In genomic region chr15:42796955-42797779, GRCh38 we compare ENCODE assay signal across 17 cellular contexts.
DNase-seq lines count a peak whose midpoint lies in the region; ATAC-seq, FAIRE-seq and TF ChIP-seq lines count a peak whose summit lies in the region.
"Had no signal": no experiment of that assay in that cellular context is flagged by ENCODE, and none has a peak within 500 bp of the region (broad histone marks: within the 10 kb centered on the region; RNA-seq: fewer than 3 reads in every experiment).

No MANE protein-coding gene starts in this region.

- no peaks in the 10 kb centered on the region for H3F3A ChIP-seq in GM23338 (replicated peaks; ENCODE audit: low read depth)

- no peak overlapping the region for H3K27ac ChIP-seq in GM23338 (ENCODE audit: low read depth)
- H3K27ac ChIP-seq: BLaER1 treated with 17β-estradiol and CSF1 and Interleukin-3, amounts not matched to agents 10 nM and 100 nM; PC-9 had no signal

- H3K4me3 Mint-ChIP-seq in GM23338 = no peak overlapping the region
- H3K4me3 Mint-ChIP-seq in activated T-helper 2 cell treated with anti-CD3 and anti-CD28 coated beads, Interferon-gamma antibody, Interleukin-2, Interleukin-4, amounts not matched to agents 10 μg/mL and 5 μg/mL and 100 μg/mL, durations not matched to agents 14 hours and 24 hours and 36 hours (ENCODE audit: low read depth) = no peak overlapping the region
- no peak overlapping the region for H3K4me3 Mint-ChIP-seq in immature natural killer cell
- no peak overlapping the region for H3K4me3 Mint-ChIP-seq in activated CD4-positive, alpha-beta T cell treated with anti-CD3 and anti-CD28 coated beads, Interleukin-2, amount 10 ng/mL, durations not matched to agents 7 days and 5 days

- no peak overlapping the region for H2AFZ ChIP-seq in GM23338
- H2AFZ ChIP-seq: PC-9 had no signal

- DNase-seq in GM23338 (ENCODE audit: low spot score) = peak; percentile 28
- DNase-seq in fibroblast of the aortic adventitia (ENCODE audit: low read depth) = peak; percentile 49
- DNase-seq in mesenteric fat pad (ENCODE audit: low spot score) = no peak
- no peak for DNase-seq in activated T-helper 2 cell treated with anti-CD3 and anti-CD28 coated beads, Interferon-gamma antibody, Interleukin-2, Interleukin-4, amounts not matched to agents 10 μg/mL and 5 μg/mL and 100 μg/mL, durations not matched to agents 14 hours and 24 hours and 36 hours (ENCODE audit: low spot score)
- DNase-seq in immature natural killer cell = no peak
- DNase-seq in activated CD4-positive, alpha-beta T cell treated with anti-CD3 and anti-CD28 coated beads, Interleukin-2, amount 10 ng/mL, durations not matched to agents 7 days and 5 days = no peak
- DNase-seq: amygdala; effector CD4-positive, alpha-beta T cell; Karpas-422; PC-9; retina; stimulated activated CD4-positive, alpha-beta T cell treated with anti-CD3 and anti-CD28 coated beads, Interleukin-2, amount 100 ng/mL, for 48 hours; T-helper 1 cell had no signal

- no peaks in the 10 kb centered on the region for H3K4me1 ChIP-seq in GM23338 (ENCODE audit: insufficient read depth)

- H3K27me3 ChIP-seq in GM23338 (ENCODE audit: insufficient read depth) = no peaks in the 10 kb centered on the region
- H3K27me3 ChIP-seq: BLaER1 treated with 17β-estradiol and CSF1 and Interleukin-3, amounts not matched to agents 10 nM and 100 nM had no signal

- peak; percentile 72 for FAIRE-seq in A204.1 (lab: Jason Lieb, UNC)
- FAIRE-seq: GM19239 had no signal

- H3K4me2 ChIP-seq in GM23338 = no peak overlapping the region
- H3K4me2 ChIP-seq: BLaER1 treated with 17β-estradiol and CSF1 and Interleukin-3, amounts not matched to agents 10 nM and 100 nM; PC-9 had no signal

- no peaks in the 10 kb centered on the region for H3K9me2 ChIP-seq in GM23338 (ENCODE audit: insufficient read depth)

- H3K27me3 Mint-ChIP-seq in GM23338 (ENCODE audit: insufficient read depth, low read depth, poor library complexity) (peaks cover 4% of the 10 kb centered on the region), immature natural killer cell (ENCODE audit: low read depth in 3 of 3) (no peaks in the 10 kb centered on the region)
- no peaks in the 10 kb centered on the region for H3K27me3 Mint-ChIP-seq in activated T-helper 2 cell treated with anti-CD3 and anti-CD28 coated beads, Interferon-gamma antibody, Interleukin-2, Interleukin-4, amounts not matched to agents 10 μg/mL and 5 μg/mL and 100 μg/mL, durations not matched to agents 14 hours and 24 hours and 36 hours (ENCODE audit: low read depth)
- no peaks in the 10 kb centered on the region for H3K27me3 Mint-ChIP-seq in activated CD4-positive, alpha-beta T cell treated with anti-CD3 and anti-CD28 coated beads, Interleukin-2, amount 10 ng/mL, durations not matched to agents 7 days and 5 days

- H3K9me3 Mint-ChIP-seq in GM23338 (no peaks in the 10 kb centered on the region), immature natural killer cell (no peaks in the 10 kb centered on the region)
- no peaks in the 10 kb centered on the region for H3K9me3 Mint-ChIP-seq in activated T-helper 2 cell treated with anti-CD3 and anti-CD28 coated beads, Interferon-gamma antibody, Interleukin-2, Interleukin-4, amounts not matched to agents 10 μg/mL and 5 μg/mL and 100 μg/mL, durations not matched to agents 14 hours and 24 hours and 36 hours
- H3K9me3 Mint-ChIP-seq in activated CD4-positive, alpha-beta T cell treated with anti-CD3 and anti-CD28 coated beads, Interleukin-2, amount 10 ng/mL, durations not matched to agents 7 days and 5 days = no peaks in the 10 kb centered on the region

- no peak overlapping the region for H3K27ac Mint-ChIP-seq in GM23338
- H3K27ac Mint-ChIP-seq in activated T-helper 2 cell treated with anti-CD3 and anti-CD28 coated beads, Interferon-gamma antibody, Interleukin-2, Interleukin-4, amounts not matched to agents 10 μg/mL and 5 μg/mL and 100 μg/mL, durations not matched to agents 14 hours and 24 hours and 36 hours = no peak overlapping the region
- H3K27ac Mint-ChIP-seq in immature natural killer cell = peak overlapping the region in 1 of 6 donors; percentile 6
- no peak overlapping the region for H3K27ac Mint-ChIP-seq in activated CD4-positive, alpha-beta T cell treated with anti-CD3 and anti-CD28 coated beads, Interleukin-2, amount 10 ng/mL, durations not matched to agents 7 days and 5 days

- H3K36me3 ChIP-seq in GM23338 (ENCODE audit: insufficient read depth) = no peaks in the 10 kb centered on the region; the same call in 1 of the 2 replicates

- H3K4me1 Mint-ChIP-seq in GM23338 = peaks cover 3% of the 10 kb centered on the region; the same call in 2 of the 3 replicates
- H3K4me1 Mint-ChIP-seq in activated T-helper 2 cell treated with anti-CD3 and anti-CD28 coated beads, Interferon-gamma antibody, Interleukin-2, Interleukin-4, amounts not matched to agents 10 μg/mL and 5 μg/mL and 100 μg/mL, durations not matched to agents 14 hours and 24 hours and 36 hours (ENCODE audit: low read depth) = peaks cover 15% of the 10 kb centered on the region
- H3K4me1 Mint-ChIP-seq in immature natural killer cell = peaks cover 14 to 18% of the 10 kb centered on the region in 2 donors
- peaks cover 16% of the 10 kb centered on the region for H3K4me1 Mint-ChIP-seq in activated CD4-positive, alpha-beta T cell treated with anti-CD3 and anti-CD28 coated beads, Interleukin-2, amount 10 ng/mL, durations not matched to agents 7 days and 5 days

- POLR2A ChIA-PET in activated CD4-positive, alpha-beta T cell treated with anti-CD3 and anti-CD28 coated beads, Interleukin-2, amount 10 ng/mL, durations not matched to agents 7 days and 5 days (lab: Charles Lee) = no interaction called here

- peaks cover 4% of the 10 kb centered on the region; the same call in 1 of the 2 replicates for H4K20me1 ChIP-seq in GM23338 (replicated peaks; ENCODE audit: insufficient read depth)

- CTCF ChIA-PET in activated CD4-positive, alpha-beta T cell treated with anti-CD3 and anti-CD28 coated beads, Interleukin-2, amount 10 ng/mL, durations not matched to agents 7 days and 5 days (lab: Charles Lee) = no interaction called here

- ATAC-seq in GM23338 (no peak; the same call in 2 of the 3 replicates), SK-N-SH treated with all-trans-retinoic acid at 6 μM for 48 hours (peak; percentile 58)

- intact Hi-C loops in activated T-helper 2 cell treated with anti-CD3 and anti-CD28 coated beads, Interferon-gamma antibody, Interleukin-2, Interleukin-4, amounts not matched to agents 10 μg/mL and 5 μg/mL and 100 μg/mL, durations not matched to agents 14 hours and 24 hours and 36 hours (cut with micrococcal nuclease) = no loop called here

- H3K36me3 Mint-ChIP-seq in GM23338 (ENCODE audit: low read depth) (peaks cover 6% of the 10 kb centered on the region; the same call in 2 of the 3 replicates), immature natural killer cell (peaks cover 10 to 20% (median 18%) of the 10 kb centered on the region in 3 donors)
- H3K36me3 Mint-ChIP-seq in activated T-helper 2 cell treated with anti-CD3 and anti-CD28 coated beads, Interferon-gamma antibody, Interleukin-2, Interleukin-4, amounts not matched to agents 10 μg/mL and 5 μg/mL and 100 μg/mL, durations not matched to agents 14 hours and 24 hours and 36 hours (ENCODE audit: low read depth) = no peaks in the 10 kb centered on the region
- peaks cover 2% of the 10 kb centered on the region for H3K36me3 Mint-ChIP-seq in activated CD4-positive, alpha-beta T cell treated with anti-CD3 and anti-CD28 coated beads, Interleukin-2, amount 10 ng/mL, durations not matched to agents 7 days and 5 days (ENCODE audit: low read depth)

- peak; percentile 17 to 49; a peak in 3 of 4 replicates for TF ChIP-seq CTCF in GM23338 (conservative IDR thresholded peaks at IDR 0.05; ENCODE audit: low read depth in 2 of 2)
- TF ChIP-seq CTCF in fibroblast of the aortic adventitia (IDR thresholded peaks at IDR 0.05; ENCODE audit: insufficient read depth, low read length) = peak; percentile 13

- H3K4me3 ChIP-seq in GM23338 (no peak overlapping the region), fibroblast of the aortic adventitia (ENCODE audit: low read depth, low read length) (no peak overlapping the region)
- H3K4me3 ChIP-seq: BLaER1 treated with 17β-estradiol and CSF1 and Interleukin-3, amounts not matched to agents 10 nM and 100 nM; PC-9 had no signal

- H3K79me2 ChIP-seq in GM23338 (replicated peaks; ENCODE audit: insufficient read depth) = no peaks in the 10 kb centered on the region

TF ChIP-seq in GM23338, 12 proteins besides CTCF, POLR2A, EP300 and RAD21:
- TF ChIP-seq NANOG (IDR thresholded peaks at IDR 0.05; ENCODE audit: borderline replicate concordance) (no peak), EZH2 (IDR thresholded peaks at IDR 0.05; ENCODE audit: low read depth, unreplicated experiment) (no peak), ZNF331 (CRISPR knock-in tag; IDR thresholded peaks at IDR 0.05; ENCODE audit: low read depth) (no peak), JUNB (IDR thresholded peaks at IDR 0.05; ENCODE audit: unreplicated experiment) (no peak)

TF ChIP-seq in SK-N-SH treated with all-trans-retinoic acid at 6 μM for 48 hours, 23 proteins besides CTCF, POLR2A, EP300 and RAD21:
- TF ChIP-seq ZFP30 (CRISPR knock-in tag; IDR thresholded peaks at IDR 0.05) = peak; percentile 71
- no peak for TF ChIP-seq BACH2 (CRISPR knock-in tag; IDR thresholded peaks at IDR 0.05; ENCODE audit: borderline replicate concordance)

Comparison
In these comparisons a context has a peak if more than half of its experiments do, and no peak if none do; other contexts are left out.
1. DNase-seq: peak in GM23338 (single experiment) and fibroblast of the aortic adventitia (single experiment); none in mesenteric fat pad (single experiment), activated T-helper 2 cell treated with anti-CD3 and anti-CD28 coated beads, Interferon-gamma antibody, Interleukin-2, Interleukin-4, amounts not matched to agents 10 μg/mL and 5 μg/mL and 100 μg/mL, durations not matched to agents 14 hours and 24 hours and 36 hours (single experiment), immature natural killer cell (0 of 3) and activated CD4-positive, alpha-beta T cell treated with anti-CD3 and anti-CD28 coated beads, Interleukin-2, amount 10 ng/mL, durations not matched to agents 7 days and 5 days (single experiment).